Comparison of ENCODE assay signal across 28 cellular contexts in the genomic region with DNA sequence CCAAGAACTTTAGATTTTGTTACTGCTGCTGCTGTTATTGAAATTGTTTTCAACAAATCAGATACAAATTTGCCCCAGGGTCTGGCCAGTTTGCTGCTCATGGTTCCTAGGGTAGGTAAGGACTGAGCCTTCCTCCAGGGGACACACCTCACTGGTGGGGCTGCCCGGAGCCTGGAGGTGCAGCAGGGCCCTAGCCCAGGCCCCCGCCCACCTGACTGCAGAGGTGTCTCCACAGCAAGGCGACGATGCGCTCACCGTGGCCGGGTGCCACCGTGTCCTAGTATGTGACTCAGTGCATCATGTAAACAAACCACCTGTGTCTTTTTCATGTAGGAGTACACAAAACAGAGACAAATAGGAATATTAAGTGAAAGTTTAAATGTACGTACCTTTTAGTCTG.
"Had no signal": no experiment of that assay in that cellular context is flagged by ENCODE, and none has a peak within 500 bp of the region (broad histone marks: within the 10 kb centered on the region; RNA-seq: fewer than 3 reads in every experiment).

No MANE protein-coding gene starts in this region.

- H3K27ac ChIP-seq: colonic mucosa, epithelial cell of prostate, esophagus squamous epithelium, gastrocnemius medialis, heart right ventricle, left lung, lower lobe of right lung had no signal

- H3K9me3 ChIP-seq: colonic mucosa, esophagus squamous epithelium, gastrocnemius medialis, heart right ventricle, left lung, lower lobe of right lung, mucosa of descending colon had no signal

- FAIRE-seq: endometrium, islet of Langerhans, kidney had no signal

- ATAC-seq: effector memory CD8-positive, alpha-beta T cell; esophagus mucosa; gastrocnemius medialis; heart right ventricle; left lung; left ventricle myocardium superior; lower lobe of right lung; mucosa of descending colon had no signal

- H3K4me1 Mint-ChIP-seq: endodermal cell, mesothelial cell of epicardium had no signal

- H3K4me1 ChIP-seq: colonic mucosa, esophagus squamous epithelium, gastrocnemius medialis, left lung, lower lobe of right lung had no signal

- H3K4me3 ChIP-seq: colonic mucosa, esophagus squamous epithelium, gastrocnemius medialis, heart right ventricle, left lung, lower lobe of right lung, mucosa of descending colon had no signal

- H3K27me3 Mint-ChIP-seq: dendritic cell treated with granulocyte-macrophage colony-stimulating factor and Interleukin-4, amounts not matched to agents 40 ng/mL and 50 ng/mL, for 4 days had no signal

- H3K4me3 Mint-ChIP-seq: dendritic cell treated with granulocyte-macrophage colony-stimulating factor and Interleukin-4, amounts not matched to agents 40 ng/mL and 50 ng/mL, for 4 days; effector memory CD8-positive, alpha-beta T cell; endodermal cell; mesothelial cell of epicardium; naive B cell had no signal

- DNase-seq: colonic mucosa; cortex of kidney; effector CD8-positive, alpha-beta T cell; effector memory CD8-positive, alpha-beta T cell; endodermal cell; erythroblast; esophagus squamous epithelium; foreskin fibroblast; foreskin melanocyte; gastrocnemius medialis; glutamatergic neuron; head of caudate nucleus; heart right ventricle; hippocampal formation; kidney; kidney glomerular epithelial cell; left ventricle myocardium superior; lower lobe of right lung; mesenchymal stem cell; mucosa of descending colon; naive B cell had no signal

- H3K27ac Mint-ChIP-seq: dendritic cell treated with granulocyte-macrophage colony-stimulating factor and Interleukin-4, amounts not matched to agents 40 ng/mL and 50 ng/mL, for 4 days; effector memory CD8-positive, alpha-beta T cell; endodermal cell; mesothelial cell of epicardium; naive B cell had no signal

- H3K36me3 Mint-ChIP-seq: mesothelial cell of epicardium, naive B cell had no signal

- H3K36me3 ChIP-seq: colonic mucosa, esophagus squamous epithelium, gastrocnemius medialis, heart right ventricle, left lung, lower lobe of right lung had no signal

- H3K27me3 ChIP-seq: colonic mucosa, esophagus squamous epithelium, gastrocnemius medialis had no signal

- H3K9me3 Mint-ChIP-seq: dendritic cell treated with granulocyte-macrophage colony-stimulating factor and Interleukin-4, amounts not matched to agents 40 ng/mL and 50 ng/mL, for 4 days; effector memory CD8-positive, alpha-beta T cell; endodermal cell; mesothelial cell of epicardium had no signal
